Comparison of ENCODE assay signal across 8 cellular contexts in the genomic region with DNA sequence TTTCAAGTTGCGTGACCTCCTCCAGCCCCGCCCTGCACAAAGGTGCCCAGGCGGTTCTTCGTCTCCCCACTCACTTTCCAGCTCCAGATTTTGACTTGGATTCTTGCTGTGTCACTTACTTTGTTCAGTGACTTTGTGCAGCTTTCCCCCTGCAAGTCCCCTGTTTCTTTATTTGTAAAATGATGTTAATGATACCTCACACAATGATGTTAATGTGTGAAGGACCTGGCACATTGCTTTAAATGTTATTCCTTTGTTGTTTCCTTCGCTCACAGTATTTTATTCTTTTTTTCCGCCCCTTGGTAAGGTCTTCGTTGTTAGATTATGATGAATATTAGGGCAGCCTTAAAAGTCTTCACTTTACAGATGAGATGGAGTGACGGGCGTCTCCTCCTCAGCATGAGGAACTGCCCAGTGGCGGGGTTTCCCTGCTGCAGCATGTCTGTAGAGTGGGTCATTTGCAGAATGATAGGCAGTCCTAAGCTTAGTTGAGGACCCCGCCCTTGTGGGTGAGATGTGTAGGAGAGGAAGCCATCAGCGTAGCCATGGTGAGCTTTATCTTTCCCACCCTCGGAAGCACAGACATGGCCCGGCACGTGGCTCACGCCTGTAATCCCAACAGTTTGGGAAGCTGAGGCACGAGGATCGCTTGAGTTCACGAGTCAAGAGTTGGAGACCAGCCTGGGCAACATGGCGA. TPM values are rescaled to one million over a fixed set of nuclear protein-coding genes. Genes with fewer than 3 reads are reported as not detected.
DNase-seq lines count a peak whose midpoint lies in the region; ATAC-seq and TF ChIP-seq lines count a peak whose summit lies in the region.

No MANE protein-coding gene starts in this region.

- peaks cover 24% of the 10 kb centered on the region for H3K4me1 Mint-ChIP-seq in activated CD4-positive, alpha-beta T cell treated with anti-CD3 and anti-CD28 coated beads for 36 hours
- H3K4me1 Mint-ChIP-seq in activated naive CD4-positive, alpha-beta T cell treated with anti-CD3 and anti-CD28 coated beads, Interleukin-2, amount 10 ng/mL, durations not matched to agents 7 days and 5 days: peaks cover 35% of the 10 kb centered on the region

- peak overlapping the region; percentile 92 for H3K4me3 Mint-ChIP-seq in activated CD4-positive, alpha-beta T cell treated with anti-CD3 and anti-CD28 coated beads for 36 hours
- peak overlapping the region; percentile 97 for H3K4me3 Mint-ChIP-seq in activated naive CD4-positive, alpha-beta T cell treated with anti-CD3 and anti-CD28 coated beads, Interleukin-2, amount 10 ng/mL, durations not matched to agents 7 days and 5 days

- H3K27ac Mint-ChIP-seq in activated CD4-positive, alpha-beta T cell treated with anti-CD3 and anti-CD28 coated beads for 36 hours: peak overlapping the region; percentile 96
- peak overlapping the region; percentile 92 for H3K27ac Mint-ChIP-seq in activated naive CD4-positive, alpha-beta T cell treated with anti-CD3 and anti-CD28 coated beads, Interleukin-2, amount 10 ng/mL, durations not matched to agents 7 days and 5 days

- H3K27ac ChIP-seq in left ventricle myocardium inferior (replicated peaks) (peak overlapping the region; percentile 94), rectal smooth muscle tissue (ENCODE audit: low read depth, low read length) (peak overlapping the region; percentile 47)

- no peaks in the 10 kb centered on the region for H3K27me3 Mint-ChIP-seq in activated CD4-positive, alpha-beta T cell treated with anti-CD3 and anti-CD28 coated beads for 36 hours
- no peaks in the 10 kb centered on the region for H3K27me3 Mint-ChIP-seq in activated naive CD4-positive, alpha-beta T cell treated with anti-CD3 and anti-CD28 coated beads, Interleukin-2, amount 10 ng/mL, durations not matched to agents 7 days and 5 days

- intact Hi-C loops in activated CD4-positive, alpha-beta T cell treated with anti-CD3 and anti-CD28 coated beads for 36 hours (cut with DNase I, micrococcal nuclease): loop anchor here in 1 of 2 experiments (1.0 to 10.0 kb wide), 3 partner anchors 74 to 1240 kb away; a partner anchor contains a TSS
- intact Hi-C loops in left ventricle myocardium inferior (cut with micrococcal nuclease): no loop called here

- POLR2A ChIA-PET in activated CD4-positive, alpha-beta T cell treated with anti-CD3 and anti-CD28 coated beads for 36 hours (lab: Charles Lee): no interaction called here

- H3K4me3 ChIP-seq in left ventricle myocardium inferior: peak overlapping the region; percentile 81
- peak overlapping the region; percentile 92 for H3K4me3 ChIP-seq in rectal smooth muscle tissue (ENCODE audit: low read length)

- H3K36me3 ChIP-seq in left ventricle myocardium inferior (peaks cover 9% of the 10 kb centered on the region), rectal smooth muscle tissue (ENCODE audit: control insufficient read depth, insufficient read depth, low read length) (peaks cover 11% of the 10 kb centered on the region)

- H3K9me3 Mint-ChIP-seq in activated CD4-positive, alpha-beta T cell treated with anti-CD3 and anti-CD28 coated beads for 36 hours (ENCODE audit: low read depth): no peaks in the 10 kb centered on the region
- H3K9me3 Mint-ChIP-seq in activated naive CD4-positive, alpha-beta T cell treated with anti-CD3 and anti-CD28 coated beads, Interleukin-2, amount 10 ng/mL, durations not matched to agents 7 days and 5 days: no peaks in the 10 kb centered on the region

- CTCF ChIA-PET in activated CD4-positive, alpha-beta T cell treated with anti-CD3 and anti-CD28 coated beads for 36 hours (lab: Charles Lee): interaction anchor here (0.6 to 1.7 kb wide), 6 partner anchors 11 to 705 kb away, joined by 3 to 7 read pairs (median 4); a partner anchor contains a TSS
- CTCF ChIA-PET in activated naive CD4-positive, alpha-beta T cell treated with anti-CD3 and anti-CD28 coated beads, Interleukin-2, amount 10 ng/mL, durations not matched to agents 7 days and 5 days (lab: Charles Lee): interaction anchor here (0.7 to 1.9 kb wide), 4 partner anchors 12 to 261 kb away, joined by 3 to 6 read pairs (median 4); no protein-coding TSS in a partner anchor

- H3K9ac ChIP-seq in rectal smooth muscle tissue (ENCODE audit: low read length): peak overlapping the region; percentile 0

- H3K36me3 Mint-ChIP-seq in activated CD4-positive, alpha-beta T cell treated with anti-CD3 and anti-CD28 coated beads for 36 hours (ENCODE audit: low read depth): peaks cover 8% of the 10 kb centered on the region
- peaks cover 10% of the 10 kb centered on the region for H3K36me3 Mint-ChIP-seq in activated naive CD4-positive, alpha-beta T cell treated with anti-CD3 and anti-CD28 coated beads, Interleukin-2, amount 10 ng/mL, durations not matched to agents 7 days and 5 days

- DNase-seq in activated CD4-positive, alpha-beta T cell treated with anti-CD3 and anti-CD28 coated beads for 36 hours: peak; percentile 49
- no peak for DNase-seq in activated CD4-positive, alpha-beta T cell treated with anti-CD3 and anti-CD28 coated beads for 1 hour
- peak; percentile 31 for DNase-seq in NCI-H226
- DNase-seq in activated naive CD4-positive, alpha-beta T cell treated with anti-CD3 and anti-CD28 coated beads, Interleukin-2, amount 10 ng/mL, durations not matched to agents 7 days and 5 days: peak; percentile 25
- no peak for DNase-seq in left ventricle myocardium inferior
- no peak for DNase-seq in NCI-H1436 treated with DMSO at 0.1 percent for 48 hours (lab: John Stamatoyannopoulos, UW)

- no peak for TF ChIP-seq CTCF in left ventricle myocardium inferior (IDR thresholded peaks at IDR 0.05; ENCODE audit: borderline replicate concordance)

- no peaks in the 10 kb centered on the region for H3K9me3 ChIP-seq in left ventricle myocardium inferior (replicated peaks)

- H3K27me3 ChIP-seq in left ventricle myocardium inferior (ENCODE audit: low read depth) (no peaks in the 10 kb centered on the region), rectal smooth muscle tissue (ENCODE audit: control insufficient read depth, insufficient read depth, low read length) (no peaks in the 10 kb centered on the region)

- ATAC-seq in activated CD4-positive, alpha-beta T cell treated with anti-CD3 and anti-CD28 coated beads for 36 hours: no peak
- ATAC-seq in HG02678 (IDR thresholded peaks at IDR 0.05; ENCODE audit: unreplicated experiment): peak; percentile 38

- peaks cover 20% of the 10 kb centered on the region for H3K4me1 ChIP-seq in left ventricle myocardium inferior
- no peaks in the 10 kb centered on the region for H3K4me1 ChIP-seq in rectal smooth muscle tissue (ENCODE audit: control insufficient read depth, insufficient read depth, low read length)

RNA-seq across cellular contexts. Expression of a gene that starts 0.7 kb away (rescaled TPM):
- 10 to 100 TPM; 59.1 to 70.8 TPM for total RNA-seq in activated CD4-positive, alpha-beta T cell treated with anti-CD3 and anti-CD28 coated beads for 36 hours
- 51.5 TPM for total RNA-seq in left ventricle myocardium inferior

Comparison
In these comparisons a context has a peak if more than half of its experiments do, and no peak if none do; other contexts are left out.
1. DNase-seq: peak in activated CD4-positive, alpha-beta T cell treated with anti-CD3 and anti-CD28 coated beads for 36 hours (single experiment), NCI-H226 (single experiment) and activated naive CD4-positive, alpha-beta T cell treated with anti-CD3 and anti-CD28 coated beads, Interleukin-2, amount 10 ng/mL, durations not matched to agents 7 days and 5 days (single experiment); none in activated CD4-positive, alpha-beta T cell treated with anti-CD3 and anti-CD28 coated beads for 1 hour (single experiment), left ventricle myocardium inferior (single experiment) and NCI-H1436 treated with DMSO at 0.1 percent for 48 hours (single experiment).